ENCODE assay signal across 9 cellular contexts in the genomic region with DNA sequence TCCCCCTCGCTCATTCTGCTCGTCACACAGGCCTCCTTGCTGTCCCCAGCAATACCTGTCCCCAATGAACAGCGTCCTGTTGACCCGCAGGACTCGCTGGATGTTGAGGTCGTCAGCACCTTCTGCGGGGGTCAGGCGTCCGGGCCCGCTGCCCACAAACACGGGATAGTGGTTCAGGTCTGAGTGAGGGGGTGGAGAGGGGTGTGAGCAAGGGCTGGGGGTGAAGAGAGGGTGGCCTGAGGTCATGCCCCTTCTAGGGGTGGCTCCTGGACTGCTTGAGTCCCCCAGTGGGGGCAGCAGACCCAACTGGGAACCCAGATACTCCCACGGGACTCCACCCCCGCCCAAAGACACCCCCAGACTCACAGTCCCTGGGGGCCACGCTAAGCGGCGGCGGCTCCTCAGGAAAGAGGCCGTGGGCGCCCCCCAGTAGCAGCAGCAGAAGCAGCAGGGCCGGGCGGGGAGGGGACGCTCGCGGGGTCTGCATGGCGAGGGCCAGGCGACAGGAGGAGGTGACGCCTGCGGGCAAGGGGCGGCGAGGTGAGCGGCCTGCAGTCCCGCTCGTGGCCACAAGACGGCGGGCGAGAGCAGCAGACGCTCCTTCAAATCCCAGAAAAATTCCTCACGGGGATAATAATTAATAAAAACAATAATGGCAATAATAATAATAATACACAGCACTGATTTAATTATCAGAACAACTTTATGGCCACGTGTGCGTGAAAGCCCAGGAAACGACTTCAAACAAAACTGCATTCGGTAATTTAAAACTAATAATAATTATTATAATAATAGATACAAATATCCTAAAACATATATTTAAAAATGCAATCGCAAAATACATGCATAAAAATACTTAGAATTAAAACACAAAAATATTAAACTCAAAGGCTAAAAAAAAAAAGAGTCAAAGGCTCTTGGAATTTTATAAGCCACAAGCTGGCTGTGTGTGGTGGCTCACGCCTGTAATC. TPM values are rescaled to one million over a fixed set of nuclear protein-coding genes. Genes with fewer than 3 reads are reported as not detected.
DNase-seq lines count a peak whose midpoint lies in the region; ATAC-seq and TF ChIP-seq lines count a peak whose summit lies in the region.
"Had no signal": no experiment of that assay in that cellular context is flagged by ENCODE, and none has a peak within 500 bp of the region (broad histone marks: within the 10 kb centered on the region; RNA-seq: fewer than 3 reads in every experiment).

No MANE protein-coding gene starts in this region.

- no peaks in the 10 kb centered on the region for H4K20me1 ChIP-seq in IMR-90 (ENCODE audit: insufficient read depth, low read length)

- ATAC-seq in IMR-90 (ENCODE audit: low read depth) (peak; percentile 87), thoracic aorta (ENCODE audit: insufficient number of reproducible peaks, low FRiP score, low read depth) (no peak), GM18870 (IDR thresholded peaks at IDR 0.05; ENCODE audit: unreplicated experiment) (no peak), HG02588 (IDR thresholded peaks at IDR 0.05; ENCODE audit: unreplicated experiment) (no peak), HG03095 (IDR thresholded peaks at IDR 0.05; ENCODE audit: unreplicated experiment) (no peak)
- ATAC-seq in activated T-cell treated with anti-CD3 and anti-CD28 coated beads, Interleukin-2, amount 50 U/mL, for 72 hours (replicated peaks in 1 of 2) = peak in 1 of 2 donors; percentile 40

- H3K9me3 ChIP-seq in IMR-90 (ENCODE audit: control insufficient read depth, insufficient read depth, low read length) (no peaks in the 10 kb centered on the region), thoracic aorta (no peaks in the 10 kb centered on the region)

- no peak overlapping the region for H3K18ac ChIP-seq in IMR-90 (ENCODE audit: low read depth, low read length)

- H2BK15ac ChIP-seq in IMR-90 (ENCODE audit: low read depth, low read length) = no peak overlapping the region

- H3K23ac ChIP-seq in IMR-90 (ENCODE audit: low read depth, low read length) = no peak overlapping the region

- POLR2A ChIA-PET in IMR-90 (lab: Charles Lee; ENCODE audit: unreplicated experiment) = no interaction called here

- no peak overlapping the region for H3K4ac ChIP-seq in IMR-90 (ENCODE audit: low read depth, low read length)

- in situ Hi-C loops in IMR-90 (cut with MboI; ENCODE audit: low sequenced_read_pairs) = no loop called here

- no TSS peak for BruUV-seq in IMR-90 (replicated peaks; lab: Mats Ljungman, UMichigan)

- H2AK9ac ChIP-seq in IMR-90 (replicated peaks; ENCODE audit: low read depth, low read length, poor library complexity) = peak overlapping the region; percentile 85

- no peak overlapping the region for H2BK20ac ChIP-seq in IMR-90 (ENCODE audit: low read depth, low read length)

- H3K36me3 Mint-ChIP-seq in activated T-cell treated with anti-CD3 and anti-CD28 coated beads, Interleukin-2, amount 50 U/mL, for 72 hours (ENCODE audit: insufficient read depth in 2 of 2) = no peaks in the 10 kb centered on the region

- H2AFZ ChIP-seq in IMR-90 (replicated peaks; ENCODE audit: low read length, poor library complexity) = peak overlapping the region; percentile 87

- H2AK5ac ChIP-seq in IMR-90 (ENCODE audit: low read depth, low read length) = peak overlapping the region; percentile 50; the same call in 1 of the 2 replicates

- no peak overlapping the region for H3K4me3 Mint-ChIP-seq in activated T-cell treated with anti-CD3 and anti-CD28 coated beads, Interleukin-2, amount 50 U/mL, for 72 hours

- no peak overlapping the region; the same call in 1 of the 2 replicates for H3K4me2 ChIP-seq in IMR-90 (ENCODE audit: low read depth, low read length)

- no peak overlapping the region for H4K5ac ChIP-seq in IMR-90 (ENCODE audit: low read depth, low read length)

- no peak overlapping the region for H3K14ac ChIP-seq in IMR-90 (replicated peaks; ENCODE audit: low read depth, low read length)

- dilution Hi-C loops in IMR-90 (cut with HindIII; ENCODE audit: low sequenced_read_pairs, unreplicated experiment) = no loop called here

- WGBS in IMR-90 (ENCODE audit: extremely low coverage in 2 of 2, insufficient read length in 1 of 2), 2 experiments = 29% methylated on average over 6 of the region's 44 CpGs; no CpG with 5 or more reads in 1 of the 2 experiments

- no peaks in the 10 kb centered on the region for H3K9me3 Mint-ChIP-seq in activated T-cell treated with anti-CD3 and anti-CD28 coated beads, Interleukin-2, amount 50 U/mL, for 72 hours

- TF ChIP-seq CTCF in IMR-90 (conservative IDR thresholded peaks at IDR 0.05; ENCODE audit: low read depth, low read length) (peak; percentile 83), thoracic aorta (IDR thresholded peaks at IDR 0.05) (peak; percentile 100)

- H3K4me3 ChIP-seq in IMR-90 (ENCODE audit: insufficient read depth, low read depth, low read length) = no peak overlapping the region
- peak overlapping the region; percentile 49 for H3K4me3 ChIP-seq in thoracic aorta

- no peaks in the 10 kb centered on the region for H3K9me1 ChIP-seq in IMR-90 (ENCODE audit: insufficient read depth, low read length)

- H2BK120ac ChIP-seq in IMR-90 (ENCODE audit: low read depth, low read length) = no peak overlapping the region

- H4K91ac ChIP-seq in IMR-90 (ENCODE audit: insufficient read depth, low read depth, low read length) = no peak overlapping the region

- no peak overlapping the region for H3K56ac ChIP-seq in IMR-90 (ENCODE audit: extremely low read depth, insufficient read depth, low read length)

- H3K79me1 ChIP-seq in IMR-90 (ENCODE audit: low read depth in 1 of 2, low read length in 2 of 2) = no peaks in the 10 kb centered on the region

- H3K27ac Mint-ChIP-seq in activated T-cell treated with anti-CD3 and anti-CD28 coated beads, Interleukin-2, amount 50 U/mL, for 72 hours = no peak overlapping the region

- TF ChIP-seq RAD21 in IMR-90 (IDR thresholded peaks at IDR 0.05; ENCODE audit: low read length) = peak; percentile 70

- no peaks in the 10 kb centered on the region for H3K4me1 Mint-ChIP-seq in activated T-cell treated with anti-CD3 and anti-CD28 coated beads, Interleukin-2, amount 50 U/mL, for 72 hours (ENCODE audit: low read depth)

- no peak overlapping the region for H3K9ac ChIP-seq in IMR-90 (ENCODE audit: low read depth, low read length)

- H3K27me3 ChIP-seq in IMR-90 (ENCODE audit: control insufficient read depth, insufficient read depth, low read length) = no peaks in the 10 kb centered on the region
- no peaks in the 10 kb centered on the region for H3K27me3 ChIP-seq in thoracic aorta (replicated peaks; ENCODE audit: insufficient read depth)

- DNase-seq in D341Med (ENCODE audit: low spot score) (peak; percentile 90), IMR-90 (no peak), iPS-NIHi11 (ENCODE audit: low spot score) (peak; percentile 84), thoracic aorta (ENCODE audit: low spot score) (no peak)
- DNase-seq in activated T-cell treated with anti-CD3 and anti-CD28 coated beads, Interleukin-2, amount 50 U/mL, for 72 hours = peak; percentile 38 to 52

- CTCF ChIA-PET in IMR-90 (lab: Yijun Ruan, JAX) = interaction anchor here (0.6 to 1.0 kb wide), 7 partner anchors 10 to 1061 kb away, joined by 3 to 6 read pairs (median 3); no protein-coding TSS in a partner anchor

- no peak overlapping the region for H2BK5ac ChIP-seq in IMR-90 (ENCODE audit: low read depth, low read length, poor library complexity, severe bottlenecking)

- TF ChIP-seq POLR2A in IMR-90 (IDR thresholded peaks at IDR 0.05; ENCODE audit: low read depth, low read length) = no peak

- intact Hi-C loops in IMR-90 (cut with micrococcal nuclease) = loop anchor here (2.0 kb wide), 1 partner anchor 79 kb away; no protein-coding TSS in a partner anchor

- H3K4me1 ChIP-seq in IMR-90 (ENCODE audit: control insufficient read depth, insufficient read depth, low read length) (no peaks in the 10 kb centered on the region), thoracic aorta (ENCODE audit: control insufficient read depth in 1 of 2, low read depth in 2 of 2) (no peaks in the 10 kb centered on the region)

- H3K27ac ChIP-seq in IMR-90 (ENCODE audit: insufficient read depth, low read length) = no peak overlapping the region
- H3K27ac ChIP-seq in thoracic aorta = no peak overlapping the region

- no peaks in the 10 kb centered on the region for H3K36me3 ChIP-seq in IMR-90 (ENCODE audit: control insufficient read depth, insufficient read depth, low read length)
- H3K36me3 ChIP-seq in thoracic aorta = no peaks in the 10 kb centered on the region

- peaks cover 1% of the 10 kb centered on the region for H3K27me3 Mint-ChIP-seq in activated T-cell treated with anti-CD3 and anti-CD28 coated beads, Interleukin-2, amount 50 U/mL, for 72 hours (ENCODE audit: low read depth)

- H4K8ac ChIP-seq in IMR-90 (ENCODE audit: low read depth in 2 of 2, low read length in 2 of 2) = no peak overlapping the region

TF ChIP-seq in IMR-90, 13 proteins besides CTCF, POLR2A, EP300 and RAD21:
- TF ChIP-seq SMC3 (IDR thresholded peaks at IDR 0.05; ENCODE audit: low read depth, low read length) = peak; percentile 75
- no peak for TF ChIP-seq MAFK (IDR thresholded peaks at IDR 0.05; ENCODE audit: low read depth, low read length)

RNA-seq across cellular contexts. Expression of gene SEMA6B, which starts 1.2 kb away (rescaled TPM):
- total RNA-seq in IMR-90 (2012; rRNA removed) = 0.18 and 0.28 TPM in 2 replicates
- 0.72 and 0.73 TPM in 2 replicates for polyA plus RNA-seq in IMR-90 (2012; rRNA removed)
- polyA plus RNA-seq in IMR-90 (2012; cell fraction: cytosol; rRNA removed) = 0.63 and 1.6 TPM in 2 replicates
- polyA plus RNA-seq in IMR-90 (2012; cell fraction: nucleus; rRNA removed; ENCODE audit: low replicate concordance) = 0.31 and 0.55 TPM in 2 replicates
- under 1 TPM; 0.05 to 0.19 TPM for total RNA-seq in activated T-cell treated with anti-CD3 and anti-CD28 coated beads, Interleukin-2, amount 50 U/mL, for 72 hours
- 10 to 100 TPM in 1 of 2 donors, 1 to 10 TPM in 1; 3.4 to 17.4 TPM for total RNA-seq in thoracic aorta

RNA-seq across cellular contexts. Expression of gene LRG1, which starts 18.4 kb away (rescaled TPM):
- total RNA-seq in IMR-90 (2012; rRNA removed) (not detected in 2 replicates), thoracic aorta (10 to 100 TPM in 1 of 2 donors, under 1 TPM in 1; 0.41 to 13.5 TPM)
- polyA plus RNA-seq in IMR-90 (2012; rRNA removed) = 0.03 TPM in 1 of 2 replicates, not detected in the other
- 0.01 and 0.07 TPM in 2 replicates for polyA plus RNA-seq in IMR-90 (2012; cell fraction: cytosol; rRNA removed)
- polyA plus RNA-seq in IMR-90 (2012; cell fraction: nucleus; rRNA removed; ENCODE audit: low replicate concordance) = not detected in 2 replicates
- 1 to 10 TPM in 1 of 2 donors, under 1 TPM in 1; 0.67 to 2.3 TPM for total RNA-seq in activated T-cell treated with anti-CD3 and anti-CD28 coated beads, Interleukin-2, amount 50 U/mL, for 72 hours
- total RNA-seq: RPMI7951 had no signal

RNA-seq across cellular contexts. Expression of gene PLIN5, which starts 23.2 kb away (rescaled TPM):
- total RNA-seq in IMR-90 (2012; rRNA removed) (not detected in 2 replicates), thoracic aorta (1 to 10 TPM; 4.0 to 4.5 TPM)
- polyA plus RNA-seq in IMR-90 (2012; rRNA removed) = not detected in 2 replicates
- 0.03 and 0.05 TPM in 2 replicates for polyA plus RNA-seq in IMR-90 (2012; cell fraction: cytosol; rRNA removed)
- polyA plus RNA-seq in IMR-90 (2012; cell fraction: nucleus; rRNA removed; ENCODE audit: low replicate concordance) = 0.36 and 0.41 TPM in 2 replicates
- under 1 TPM; 0.24 to 0.81 TPM for total RNA-seq in activated T-cell treated with anti-CD3 and anti-CD28 coated beads, Interleukin-2, amount 50 U/mL, for 72 hours
- total RNA-seq: RPMI7951 had no signal

RNA-seq across cellular contexts. Expression of gene PLIN4, which starts 40.0 kb away (rescaled TPM):
- under 0.01 TPM in 2 replicates for total RNA-seq in IMR-90 (2012; rRNA removed)
- polyA plus RNA-seq in IMR-90 (2012; rRNA removed) = 0.07 and 0.09 TPM in 2 replicates
- polyA plus RNA-seq in IMR-90 (2012; cell fraction: cytosol; rRNA removed) = 0.09 and 0.10 TPM in 2 replicates
- polyA plus RNA-seq in IMR-90 (2012; cell fraction: nucleus; rRNA removed; ENCODE audit: low replicate concordance) = 0.09 and 0.20 TPM in 2 replicates
- under 1 TPM; 0.05 to 0.12 TPM for total RNA-seq in activated T-cell treated with anti-CD3 and anti-CD28 coated beads, Interleukin-2, amount 50 U/mL, for 72 hours
- 1 to 10 TPM; 3.4 to 7.1 TPM for total RNA-seq in thoracic aorta
- total RNA-seq: RPMI7951 had no signal

Comparison
In these comparisons a context has a peak if more than half of its experiments do, and no peak if none do; other contexts are left out.
1. DNase-seq: peak in D341Med (single experiment), activated T-cell treated with anti-CD3 and anti-CD28 coated beads, Interleukin-2, amount 50 U/mL, for 72 hours (2 of 2) and iPS-NIHi11 (single experiment); none in IMR-90 (single experiment) and thoracic aorta (single experiment).